7 cellular contexts compared by ENCODE assay signal in genomic region chr2:168307379-168307778, GRCh38.
"Had no signal": no experiment of that assay in that cellular context is flagged by ENCODE, and none has a peak within 500 bp of the region (broad histone marks: within the 10 kb centered on the region; RNA-seq: fewer than 3 reads in every experiment).

No MANE protein-coding gene starts in this region.

- ATAC-seq: HepG2 had no signal

- H3K9ac ChIP-seq: KMS-11 had no signal

- FAIRE-seq: HepG2, HTR-8/SVneo had no signal

- H3K27ac ChIP-seq: HL-60, KMS-11 had no signal

- DNase-seq: IMR-90, KBM-7, KG1 had no signal

- H3K4me2 ChIP-seq: KMS-11 had no signal
